1 cellular context compared by ENCODE assay signal in the genomic region with DNA sequence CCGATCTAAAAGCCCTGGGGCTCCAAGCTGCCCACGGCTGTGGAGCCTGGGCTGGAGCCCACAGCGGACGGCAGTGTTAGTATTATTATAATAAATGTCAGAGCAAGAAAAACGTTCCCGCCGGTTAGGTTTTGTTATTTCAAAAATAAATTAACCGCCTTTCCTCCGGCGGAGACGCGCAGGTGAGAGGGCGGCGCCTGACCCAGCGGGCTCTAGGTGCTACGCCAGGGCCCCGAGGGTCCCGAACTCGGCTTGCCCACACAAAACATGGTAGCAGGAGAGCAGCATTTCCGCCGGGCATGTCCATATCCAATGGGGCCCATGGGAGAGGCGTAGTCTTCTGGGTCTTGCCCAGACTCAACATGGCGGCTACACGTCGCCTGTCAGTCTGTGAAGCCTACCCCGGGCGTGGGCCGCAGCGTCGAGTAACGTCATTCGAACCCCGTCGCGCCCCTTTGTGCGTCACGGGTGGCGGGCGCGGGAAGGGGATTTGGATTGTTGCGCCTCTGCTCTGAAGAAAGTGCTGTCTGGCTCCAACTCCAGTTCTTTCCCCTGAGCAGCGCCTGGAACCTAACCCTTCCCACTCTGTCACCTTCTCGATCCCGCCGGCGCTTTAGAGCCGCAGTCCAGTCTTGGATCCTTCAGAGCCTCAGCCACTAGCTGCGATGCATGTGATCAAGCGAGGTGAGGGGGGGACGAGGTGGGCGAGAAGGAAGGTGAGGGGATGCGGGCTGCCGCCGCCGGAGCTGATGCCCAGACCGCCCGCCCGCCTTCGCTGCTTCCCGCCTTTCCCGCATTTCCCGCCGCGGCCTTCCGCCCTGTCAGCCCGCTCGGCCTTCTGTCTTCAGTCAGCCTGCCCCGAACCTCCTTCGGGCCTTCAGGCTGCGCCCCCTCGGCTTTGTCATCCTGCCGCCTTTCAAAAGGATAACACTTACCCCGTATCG.
A peak's percentile ranks its signal among the peaks of the same experiment; 100 is the strongest.
TF ChIP-seq lines count a peak whose summit lies in the region.

RRM1 (plus strand) TSS at position 452 of the 944 bp plus-strand sequence; CDS start at position 666, 214 bp downstream.

TF ChIP-seq in HepG2, 621 proteins besides CTCF, POLR2A, EP300 and RAD21 (continued from another document and continues in another):
- TF ChIP-seq, protein P1, sequence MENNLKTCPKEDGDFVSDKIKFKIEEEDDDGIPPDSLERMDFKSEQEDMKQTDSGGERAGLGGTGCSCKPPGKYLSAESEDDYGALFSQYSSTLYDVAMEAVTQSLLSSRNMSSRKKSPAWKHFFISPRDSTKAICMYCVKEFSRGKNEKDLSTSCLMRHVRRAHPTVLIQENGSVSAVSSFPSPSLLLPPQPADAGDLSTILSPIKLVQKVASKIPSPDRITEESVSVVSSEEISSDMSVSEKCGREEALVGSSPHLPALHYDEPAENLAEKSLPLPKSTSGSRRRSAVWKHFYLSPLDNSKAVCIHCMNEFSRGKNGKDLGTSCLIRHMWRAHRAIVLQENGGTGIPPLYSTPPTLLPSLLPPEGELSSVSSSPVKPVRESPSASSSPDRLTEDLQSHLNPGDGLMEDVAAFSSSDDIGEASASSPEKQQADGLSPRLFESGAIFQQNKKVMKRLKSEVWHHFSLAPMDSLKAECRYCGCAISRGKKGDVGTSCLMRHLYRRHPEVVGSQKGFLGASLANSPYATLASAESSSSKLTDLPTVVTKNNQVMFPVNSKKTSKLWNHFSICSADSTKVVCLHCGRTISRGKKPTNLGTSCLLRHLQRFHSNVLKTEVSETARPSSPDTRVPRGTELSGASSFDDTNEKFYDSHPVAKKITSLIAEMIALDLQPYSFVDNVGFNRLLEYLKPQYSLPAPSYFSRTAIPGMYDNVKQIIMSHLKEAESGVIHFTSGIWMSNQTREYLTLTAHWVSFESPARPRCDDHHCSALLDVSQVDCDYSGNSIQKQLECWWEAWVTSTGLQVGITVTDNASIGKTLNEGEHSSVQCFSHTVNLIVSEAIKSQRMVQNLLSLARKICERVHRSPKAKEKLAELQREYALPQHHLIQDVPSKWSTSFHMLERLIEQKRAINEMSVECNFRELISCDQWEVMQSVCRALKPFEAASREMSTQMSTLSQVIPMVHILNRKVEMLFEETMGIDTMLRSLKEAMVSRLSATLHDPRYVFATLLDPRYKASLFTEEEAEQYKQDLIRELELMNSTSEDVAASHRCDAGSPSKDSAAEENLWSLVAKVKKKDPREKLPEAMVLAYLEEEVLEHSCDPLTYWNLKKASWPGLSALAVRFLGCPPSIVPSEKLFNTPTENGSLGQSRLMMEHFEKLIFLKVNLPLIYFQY (CRISPR knock-in tag; IDR thresholded peaks at IDR 0.05; ENCODE audit: borderline replicate concordance) = peak; percentile 77; the same call in 1 of the 2 replicates
- TF ChIP-seq CAMTA2 (CRISPR knock-in tag; IDR thresholded peaks at IDR 0.05; ENCODE audit: borderline replicate concordance) (0 out of 2 replicates have a peak, but pooled peaks have one; percentile 10), ZNF569 (CRISPR knock-in tag; IDR thresholded peaks at IDR 0.05; ENCODE audit: borderline replicate concordance) (no peak), ZFP62 (CRISPR knock-in tag; IDR thresholded peaks at IDR 0.05) (no peak), NFIC (IDR thresholded peaks at IDR 0.05; ENCODE audit: low read length) (no peak), ZNF562 (CRISPR knock-in tag; IDR thresholded peaks at IDR 0.05; ENCODE audit: borderline replicate concordance) (no peak), ATF1 (CRISPR knock-in tag; IDR thresholded peaks at IDR 0.05) (peak; percentile 100), MAFF (IDR thresholded peaks at IDR 0.05; ENCODE audit: low read depth, low read length) (no peak), ZNF879 (CRISPR knock-in tag; IDR thresholded peaks at IDR 0.05) (peak; percentile 58; the same call in 1 of the 2 replicates), ISL2 (CRISPR knock-in tag; IDR thresholded peaks at IDR 0.05) (peak; percentile 68), ZFP91 (CRISPR knock-in tag; IDR thresholded peaks at IDR 0.05; ENCODE audit: borderline replicate concordance) (peak; percentile 92), FOXA1 (IDR thresholded peaks at IDR 0.05) (no peak), FOXA1 (CRISPR knock-in tag; IDR thresholded peaks at IDR 0.05) (0 out of 2 replicates have a peak, but pooled peaks have one; percentile 19), ZNF713 (CRISPR knock-in tag; IDR thresholded peaks at IDR 0.05) (peak; percentile 88; the same call in 1 of the 2 replicates), GABPA (IDR thresholded peaks at IDR 0.05; ENCODE audit: low read depth, low read length) (peak; percentile 53), GABPA (CRISPR knock-in tag; IDR thresholded peaks at IDR 0.05; ENCODE audit: low read depth) (peak; percentile 87), GLI4 (CRISPR knock-in tag; IDR thresholded peaks at IDR 0.05; ENCODE audit: borderline replicate concordance) (no peak), ZNF124 (CRISPR knock-in tag; IDR thresholded peaks at IDR 0.05) (peak; percentile 69; the same call in 1 of the 2 replicates), HNF1A (IDR thresholded peaks at IDR 0.05; ENCODE audit: low read depth) (0 out of 2 replicates have a peak, but pooled peaks have one; percentile 34), HNF1A (CRISPR knock-in tag; IDR thresholded peaks at IDR 0.05; ENCODE audit: borderline replicate concordance) (peak; percentile 81; the same call in 1 of the 2 replicates), SP5 (CRISPR knock-in tag; IDR thresholded peaks at IDR 0.05; ENCODE audit: borderline replicate concordance, low read depth) (peak; percentile 44; the same call in 1 of the 2 replicates), SPEN (CRISPR knock-in tag; IDR thresholded peaks at IDR 0.05; ENCODE audit: low read depth) (peak; percentile 97), ZFP36L1 (CRISPR knock-in tag; IDR thresholded peaks at IDR 0.05) (peak; percentile 86; the same call in 1 of the 2 replicates), PHF8 (CRISPR knock-in tag; IDR thresholded peaks at IDR 0.05) (peak; percentile 81), ZMYM3 (CRISPR knock-in tag; IDR thresholded peaks at IDR 0.05) (peak; percentile 20; the same call in 1 of the 2 replicates), HDAC1 (CRISPR knock-in tag; IDR thresholded peaks at IDR 0.05) (peak; percentile 96)
- TF ChIP-seq, protein P2, sequence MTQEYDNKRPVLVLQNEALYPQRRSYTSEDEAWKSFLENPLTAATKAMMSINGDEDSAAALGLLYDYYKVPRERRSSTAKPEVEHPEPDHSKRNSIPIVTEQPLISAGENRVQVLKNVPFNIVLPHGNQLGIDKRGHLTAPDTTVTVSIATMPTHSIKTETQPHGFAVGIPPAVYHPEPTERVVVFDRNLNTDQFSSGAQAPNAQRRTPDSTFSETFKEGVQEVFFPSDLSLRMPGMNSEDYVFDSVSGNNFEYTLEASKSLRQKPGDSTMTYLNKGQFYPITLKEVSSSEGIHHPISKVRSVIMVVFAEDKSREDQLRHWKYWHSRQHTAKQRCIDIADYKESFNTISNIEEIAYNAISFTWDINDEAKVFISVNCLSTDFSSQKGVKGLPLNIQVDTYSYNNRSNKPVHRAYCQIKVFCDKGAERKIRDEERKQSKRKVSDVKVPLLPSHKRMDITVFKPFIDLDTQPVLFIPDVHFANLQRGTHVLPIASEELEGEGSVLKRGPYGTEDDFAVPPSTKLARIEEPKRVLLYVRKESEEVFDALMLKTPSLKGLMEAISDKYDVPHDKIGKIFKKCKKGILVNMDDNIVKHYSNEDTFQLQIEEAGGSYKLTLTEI (CRISPR knock-in tag; conservative IDR thresholded peaks at IDR 0.05) = no peak
- TF ChIP-seq, protein P3, sequence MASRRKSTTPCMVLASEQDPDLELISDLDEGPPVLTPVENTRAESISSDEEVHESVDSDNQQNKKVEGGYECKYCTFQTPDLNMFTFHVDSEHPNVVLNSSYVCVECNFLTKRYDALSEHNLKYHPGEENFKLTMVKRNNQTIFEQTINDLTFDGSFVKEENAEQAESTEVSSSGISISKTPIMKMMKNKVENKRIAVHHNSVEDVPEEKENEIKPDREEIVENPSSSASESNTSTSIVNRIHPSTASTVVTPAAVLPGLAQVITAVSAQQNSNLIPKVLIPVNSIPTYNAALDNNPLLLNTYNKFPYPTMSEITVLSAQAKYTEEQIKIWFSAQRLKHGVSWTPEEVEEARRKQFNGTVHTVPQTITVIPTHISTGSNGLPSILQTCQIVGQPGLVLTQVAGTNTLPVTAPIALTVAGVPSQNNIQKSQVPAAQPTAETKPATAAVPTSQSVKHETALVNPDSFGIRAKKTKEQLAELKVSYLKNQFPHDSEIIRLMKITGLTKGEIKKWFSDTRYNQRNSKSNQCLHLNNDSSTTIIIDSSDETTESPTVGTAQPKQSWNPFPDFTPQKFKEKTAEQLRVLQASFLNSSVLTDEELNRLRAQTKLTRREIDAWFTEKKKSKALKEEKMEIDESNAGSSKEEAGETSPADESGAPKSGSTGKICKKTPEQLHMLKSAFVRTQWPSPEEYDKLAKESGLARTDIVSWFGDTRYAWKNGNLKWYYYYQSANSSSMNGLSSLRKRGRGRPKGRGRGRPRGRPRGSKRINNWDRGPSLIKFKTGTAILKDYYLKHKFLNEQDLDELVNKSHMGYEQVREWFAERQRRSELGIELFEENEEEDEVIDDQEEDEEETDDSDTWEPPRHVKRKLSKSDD (CRISPR knock-in tag; IDR thresholded peaks at IDR 0.05; ENCODE audit: low read depth) = peak; percentile 100
- TF ChIP-seq, protein P4, sequence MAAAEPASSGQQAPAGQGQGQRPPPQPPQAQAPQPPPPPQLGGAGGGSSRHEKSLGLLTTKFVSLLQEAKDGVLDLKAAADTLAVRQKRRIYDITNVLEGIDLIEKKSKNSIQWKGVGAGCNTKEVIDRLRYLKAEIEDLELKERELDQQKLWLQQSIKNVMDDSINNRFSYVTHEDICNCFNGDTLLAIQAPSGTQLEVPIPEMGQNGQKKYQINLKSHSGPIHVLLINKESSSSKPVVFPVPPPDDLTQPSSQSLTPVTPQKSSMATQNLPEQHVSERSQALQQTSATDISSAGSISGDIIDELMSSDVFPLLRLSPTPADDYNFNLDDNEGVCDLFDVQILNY (CRISPR knock-in tag; conservative IDR thresholded peaks at IDR 0.05) = peak; percentile 100
